ENCODE assay signal across 8 cellular contexts in the genomic region with DNA sequence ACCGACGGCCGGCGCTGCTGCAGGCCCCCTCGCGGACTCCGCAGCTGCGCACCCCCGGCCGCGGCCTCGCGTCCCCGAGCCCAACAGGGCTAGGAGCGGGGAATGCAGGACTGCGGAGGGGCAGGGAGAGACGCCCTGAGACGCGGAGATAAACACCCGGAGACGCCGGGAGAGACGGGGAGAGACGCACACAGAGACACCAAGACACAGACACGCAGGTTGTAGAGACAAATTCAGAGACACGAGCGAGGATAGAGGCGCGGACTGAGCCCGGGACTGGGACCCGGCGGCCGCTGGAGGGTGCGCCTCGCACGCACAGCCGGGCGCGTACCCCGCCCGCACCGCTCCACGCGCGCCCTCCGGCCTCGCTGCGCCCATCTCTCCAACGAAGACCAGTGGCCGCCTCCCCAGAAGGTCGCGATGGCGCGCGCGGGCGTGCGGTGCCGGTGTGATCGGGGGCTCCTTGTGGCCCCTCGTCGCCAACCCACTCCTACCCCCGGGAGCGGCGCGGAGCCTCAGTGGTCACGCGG. TPM values are rescaled to one million over a fixed set of nuclear protein-coding genes. Genes with fewer than 3 reads are reported as not detected.
DNase-seq lines count a peak whose midpoint lies in the region; ATAC-seq and TF ChIP-seq lines count a peak whose summit lies in the region.

No MANE protein-coding gene starts in this region.

- intact Hi-C loops in aorta (cut with DNase I) = no loop called here

- H3K27me3 ChIP-seq in aorta (ENCODE audit: control insufficient read depth in 1 of 2, insufficient read depth in 2 of 2, low read length in 1 of 2) = no peaks in the 10 kb centered on the region

- TF ChIP-seq CTCF in GM10266 (IDR thresholded peaks at IDR 0.05; ENCODE audit: control insufficient read depth, insufficient read depth, low read depth, missing control alignments) = no peak

- H3K36me3 Mint-ChIP-seq in stimulated activated naive CD8-positive, alpha-beta T cell treated with anti-CD3 and anti-CD28 coated beads, Interleukin-15, Interleukin-2, amounts not matched to agents 100 ng/mL and 50 ng/mL, for 24 hours (ENCODE audit: low read depth) = no peaks in the 10 kb centered on the region
- no peaks in the 10 kb centered on the region for H3K36me3 Mint-ChIP-seq in naive thymus-derived CD8-positive, alpha-beta T cell

- peaks cover 0 to 2% of the 10 kb centered on the region in 2 donors for H3K4me1 ChIP-seq in aorta (ENCODE audit: control insufficient read depth in 1 of 2, insufficient read depth in 2 of 2, low read length in 2 of 2)

- no peak for ATAC-seq in stimulated activated naive CD8-positive, alpha-beta T cell treated with anti-CD3 and anti-CD28 coated beads, Interleukin-15, Interleukin-2, amounts not matched to agents 100 U/mL and 50 U/mL, for 24 hours
- peak; percentile 46 to 54 for ATAC-seq in naive thymus-derived CD8-positive, alpha-beta T cell
- ATAC-seq in aorta (ENCODE audit: low FRiP score) = no peak

- H3K27me3 Mint-ChIP-seq in stimulated activated naive CD8-positive, alpha-beta T cell treated with anti-CD3 and anti-CD28 coated beads, Interleukin-15, Interleukin-2, amounts not matched to agents 100 ng/mL and 50 ng/mL, for 24 hours = peaks cover 42% of the 10 kb centered on the region
- peaks cover 6 to 32% (median 27%) of the 10 kb centered on the region in 5 donors for H3K27me3 Mint-ChIP-seq in naive thymus-derived CD8-positive, alpha-beta T cell

- H3K4me1 Mint-ChIP-seq in stimulated activated naive CD8-positive, alpha-beta T cell treated with anti-CD3 and anti-CD28 coated beads, Interleukin-15, Interleukin-2, amounts not matched to agents 100 ng/mL and 50 ng/mL, for 24 hours (ENCODE audit: low read depth) = peaks cover 11% of the 10 kb centered on the region
- H3K4me1 Mint-ChIP-seq in naive thymus-derived CD8-positive, alpha-beta T cell = peaks cover 9 to 16% (median 13%) of the 10 kb centered on the region in 4 donors

- H3K27ac ChIP-seq in aorta (ENCODE audit: low read depth in 1 of 2, low read length in 2 of 2) = peak overlapping the region in 1 of 2 donors; percentile 23

- POLR2A ChIA-PET in naive thymus-derived CD8-positive, alpha-beta T cell (lab: Charles Lee) = no interaction called here

- peak overlapping the region; percentile 66 for H3K4me3 Mint-ChIP-seq in stimulated activated naive CD8-positive, alpha-beta T cell treated with anti-CD3 and anti-CD28 coated beads, Interleukin-15, Interleukin-2, amounts not matched to agents 100 ng/mL and 50 ng/mL, for 24 hours
- H3K4me3 Mint-ChIP-seq in naive thymus-derived CD8-positive, alpha-beta T cell = peak overlapping the region; percentile 70 to 88 (median 80)

- H3K9me3 ChIP-seq in aorta (ENCODE audit: control insufficient read depth, low read length) = no peaks in the 10 kb centered on the region

- no peak overlapping the region for H3K27ac Mint-ChIP-seq in stimulated activated naive CD8-positive, alpha-beta T cell treated with anti-CD3 and anti-CD28 coated beads, Interleukin-15, Interleukin-2, amounts not matched to agents 100 ng/mL and 50 ng/mL, for 24 hours
- peak overlapping the region in 4 of 10 donors; percentile 26 to 93 (median 61) for H3K27ac Mint-ChIP-seq in naive thymus-derived CD8-positive, alpha-beta T cell

- H3K4me3 ChIP-seq in aorta (ENCODE audit: low read length in 2 of 2) = peak overlapping the region; percentile 31 to 46

- no peak for DNase-seq in stimulated activated naive CD8-positive, alpha-beta T cell treated with anti-CD3 and anti-CD28 coated beads, Interleukin-15, Interleukin-2, amounts not matched to agents 100 U/mL and 50 U/mL, for 24 hours
- DNase-seq in ecto neural progenitor cell (ENCODE audit: low spot score) = peak; percentile 64
- peak in 2 of 10 donors; percentile 27 to 61 for DNase-seq in naive thymus-derived CD8-positive, alpha-beta T cell
- DNase-seq in aorta = no peak
- no peak for DNase-seq in stimulated activated naive CD4-positive, alpha-beta T cell treated with Interleukin-2 at 50 U/mL for 16 hours (lab: John Stamatoyannopoulos, UW)
- DNase-seq in GM10266 (ENCODE audit: extremely low spot score) = no peak
- no peak for DNase-seq in iPS-NIHi7 (ENCODE audit: extremely low spot score)

- WGBS in aorta, 2 donors = 25 to 28% methylated on average over 61 to 68 of the region's 68 CpGs

- no peaks in the 10 kb centered on the region for H3K36me3 ChIP-seq in aorta (ENCODE audit: control insufficient read depth in 1 of 2, insufficient read depth in 2 of 2, low read length in 1 of 2)

- no peaks in the 10 kb centered on the region for H3K9me3 Mint-ChIP-seq in stimulated activated naive CD8-positive, alpha-beta T cell treated with anti-CD3 and anti-CD28 coated beads, Interleukin-15, Interleukin-2, amounts not matched to agents 100 ng/mL and 50 ng/mL, for 24 hours
- no peaks in the 10 kb centered on the region for H3K9me3 Mint-ChIP-seq in naive thymus-derived CD8-positive, alpha-beta T cell

RNA-seq across cellular contexts. Expression of a gene that starts 0.9 kb away (rescaled TPM):
- total RNA-seq in naive thymus-derived CD8-positive, alpha-beta T cell = under 1 TPM; 0.23 to 0.27 TPM
- under 1 TPM in 1 of 3 donors, not detected in 2; 0.07 TPM for polyA plus RNA-seq in naive thymus-derived CD8-positive, alpha-beta T cell
- 10 to 100 TPM; 29.2 to 53.3 TPM for total RNA-seq in aorta
- 1 to 10 TPM; 2.0 to 4.7 TPM for polyA plus RNA-seq in aorta

RNA-seq across cellular contexts. Expression of a gene that starts 24.8 kb away (rescaled TPM):
- total RNA-seq in naive thymus-derived CD8-positive, alpha-beta T cell = 1,000 to 10,000 TPM; 3,521 to 3,522 TPM
- 1,000 to 10,000 TPM; 3,970 to 4,559 (median 4,444) TPM for polyA plus RNA-seq in naive thymus-derived CD8-positive, alpha-beta T cell
- 1,000 to 10,000 TPM; 1,206 to 1,264 TPM for total RNA-seq in aorta
- polyA plus RNA-seq in aorta = 1,000 to 10,000 TPM; 2,950 to 3,759 TPM

RNA-seq across cellular contexts. Expression of a gene that starts 27.4 kb away (rescaled TPM):
- 10 to 100 TPM; 11.8 to 12.0 TPM for total RNA-seq in naive thymus-derived CD8-positive, alpha-beta T cell
- under 1 TPM in 2 of 3 donors, not detected in 1; 0.75 to 0.82 TPM for polyA plus RNA-seq in naive thymus-derived CD8-positive, alpha-beta T cell
- 10 to 100 TPM; 29.6 to 31.6 TPM for total RNA-seq in aorta
- 10 to 100 TPM in 1 of 2 donors, 1 to 10 TPM in 1; 1.9 to 50.6 TPM for polyA plus RNA-seq in aorta

RNA-seq across cellular contexts. Expression of a gene that starts 58.9 kb away (rescaled TPM):
- total RNA-seq in naive thymus-derived CD8-positive, alpha-beta T cell = not detected
- polyA plus RNA-seq in naive thymus-derived CD8-positive, alpha-beta T cell = not detected
- under 1 TPM in 1 of 2 donors, not detected in 1; 0.54 TPM for total RNA-seq in aorta
- polyA plus RNA-seq in aorta = not detected

Comparison
In these comparisons a context has a peak if more than half of its experiments do, and no peak if none do; other contexts are left out.
1. ATAC-seq: peak in naive thymus-derived CD8-positive, alpha-beta T cell (2 of 2); none in stimulated activated naive CD8-positive, alpha-beta T cell treated with anti-CD3 and anti-CD28 coated beads, Interleukin-15, Interleukin-2, amounts not matched to agents 100 U/mL and 50 U/mL, for 24 hours (single experiment) and aorta (single experiment).
2. RNA of a gene that starts 0.9 kb away (total RNA-seq): 29.2 to 53.3 TPM in aorta; 0.23 to 0.27 TPM in naive thymus-derived CD8-positive, alpha-beta T cell; every median in the first group is over 10 times any median in the second.